In the genomic region with DNA sequence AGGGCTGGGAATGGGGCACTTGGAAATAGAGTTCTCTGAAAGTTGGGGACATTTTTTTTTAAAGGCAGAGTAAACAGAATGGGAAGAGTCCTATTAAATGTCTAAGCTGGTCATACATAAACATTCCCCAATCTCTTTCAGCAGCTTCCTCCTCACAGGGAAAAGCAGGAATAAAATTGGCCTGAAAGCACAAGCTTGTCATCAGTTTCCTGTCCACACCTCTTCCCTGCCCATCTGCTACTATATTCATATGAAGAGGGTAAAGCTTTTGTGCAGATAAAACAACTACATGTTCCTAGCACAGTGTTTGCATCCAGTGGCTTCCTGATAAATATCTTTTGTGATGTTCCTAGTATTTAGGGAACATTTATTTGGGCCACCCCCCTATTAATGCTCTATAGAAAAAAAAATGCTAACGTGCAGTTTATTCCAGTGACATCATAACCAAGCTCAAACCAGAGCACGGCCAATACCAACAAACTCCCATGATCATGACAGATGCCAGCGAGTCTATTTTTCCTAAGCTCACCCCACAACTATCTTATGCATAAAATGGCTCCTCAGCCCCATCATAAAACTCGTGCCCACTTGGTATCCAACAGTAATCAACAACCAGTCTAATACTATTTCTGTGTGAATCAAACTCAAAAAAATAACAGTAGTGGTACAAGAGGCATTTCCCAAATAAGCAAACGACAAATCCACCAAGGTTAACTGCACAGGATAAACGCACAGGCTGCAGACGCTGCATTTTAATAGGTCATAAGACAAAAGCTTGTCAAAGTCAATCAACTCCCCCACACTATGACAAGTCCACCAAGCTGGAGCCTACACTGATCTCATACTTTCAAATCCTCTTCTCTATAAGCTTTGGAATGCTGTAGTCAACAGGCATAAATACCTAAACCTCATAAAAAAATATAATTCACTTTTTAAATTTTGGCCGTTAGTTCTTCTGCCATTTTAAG, we compare ENCODE assay signal across 13 cellular contexts.
DNase-seq lines count a peak whose midpoint lies in the region; ATAC-seq and TF ChIP-seq lines count a peak whose summit lies in the region.
"Had no signal": no experiment of that assay in that cellular context is flagged by ENCODE, and none has a peak within 500 bp of the region (broad histone marks: within the 10 kb centered on the region; RNA-seq: fewer than 3 reads in every experiment).

No MANE protein-coding gene starts in this region.

- TF ChIP-seq CTCF in DOHH2 (IDR thresholded peaks at IDR 0.05; ENCODE audit: low read depth, low read length, poor library complexity, severe bottlenecking), result no peak
- no peak for TF ChIP-seq CTCF in ascending aorta (IDR thresholded peaks at IDR 0.05)
- no peak for TF ChIP-seq CTCF in right atrium auricular region (IDR thresholded peaks at IDR 0.05)
- TF ChIP-seq CTCF in sigmoid colon (IDR thresholded peaks at IDR 0.05), result no peak

- intact Hi-C loops in ascending aorta (cut with DNase I) (loop anchor here (2.0 to 5.0 kb wide), 3 partner anchors 45 to 95 kb away; a partner anchor contains a TSS), sigmoid colon (cut with DNase I) (no loop called here)

- no peaks in the 10 kb centered on the region for H3K36me3 ChIP-seq in DOHH2 (ENCODE audit: control insufficient read depth, low read length)
- no peaks in the 10 kb centered on the region for H3K36me3 ChIP-seq in ascending aorta
- no peaks in the 10 kb centered on the region for H3K36me3 ChIP-seq in right atrium auricular region
- no peaks in the 10 kb centered on the region for H3K36me3 ChIP-seq in sigmoid colon
- H3K36me3 ChIP-seq: cardiac muscle cell, suprapubic skin had no signal

- peaks cover 7% of the 10 kb centered on the region for H3F3A ChIP-seq in DOHH2 (ENCODE audit: control insufficient read depth, insufficient read depth)

- ATAC-seq in GM21447 (IDR thresholded peaks at IDR 0.05; ENCODE audit: unreplicated experiment), result no peak

- 73 to 82% methylated on average over 8 of the region's 8 CpGs for WGBS in sigmoid colon, 2 donors

- no peak for TF ChIP-seq EP300 in sigmoid colon (IDR thresholded peaks at IDR 0.05)

- H3K4me1 ChIP-seq in DOHH2 (ENCODE audit: control insufficient read depth, low read length) (peaks cover 75% of the 10 kb centered on the region), ascending aorta (peaks cover 0 to 26% of the 10 kb centered on the region in 2 donors), right atrium auricular region (peaks cover 0 to 29% of the 10 kb centered on the region in 2 donors), sigmoid colon (peaks cover 0 to 36% (median 22%) of the 10 kb centered on the region in 4 donors)

- H3K9me3 ChIP-seq in DOHH2 (ENCODE audit: control insufficient read depth, insufficient read depth, low read length) (no peaks in the 10 kb centered on the region), ascending aorta (no peaks in the 10 kb centered on the region), right atrium auricular region (no peaks in the 10 kb centered on the region), sigmoid colon (no peaks in the 10 kb centered on the region)
- H3K9me3 ChIP-seq: suprapubic skin had no signal

- peaks cover 90% of the 10 kb centered on the region for H3K79me2 ChIP-seq in DOHH2 (ENCODE audit: control insufficient read depth, low read length)

- no peak for TF ChIP-seq POLR2A in sigmoid colon (IDR thresholded peaks at IDR 0.05)

- no peaks in the 10 kb centered on the region for H3K27me3 ChIP-seq in DOHH2 (ENCODE audit: control insufficient read depth, low read length)
- H3K27me3 ChIP-seq in ascending aorta, result no peaks in the 10 kb centered on the region
- H3K27me3 ChIP-seq in right atrium auricular region, result no peaks in the 10 kb centered on the region
- H3K27me3 ChIP-seq in sigmoid colon, result no peaks in the 10 kb centered on the region
- H3K27me3 ChIP-seq: cardiac muscle cell, suprapubic skin had no signal

- H3K4me3 ChIP-seq in DOHH2 (ENCODE audit: low read length) (peak overlapping the region; percentile 14), ascending aorta (peak overlapping the region; percentile 42 to 66), right atrium auricular region (peak overlapping the region in 1 of 2 donors; percentile 40), sigmoid colon (peak overlapping the region in 2 of 4 donors; percentile 29 to 32)
- H3K4me3 ChIP-seq: cardiac muscle cell, suprapubic skin had no signal

- no peaks in the 10 kb centered on the region; the same call in 1 of the 2 replicates for H4K20me1 ChIP-seq in DOHH2 (ENCODE audit: control insufficient read depth, insufficient read depth, low read depth, low read length)

- DNase-seq in ascending aorta (ENCODE audit: low spot score in 2 of 2), result no peak
- no peak for DNase-seq in right atrium auricular region (ENCODE audit: low spot score)
- no peak for DNase-seq in sigmoid colon
- DNase-seq in activated T-cell treated with anti-CD3 and anti-CD28 coated beads for 4 hours, result no peak
- DNase-seq in D341Med (ENCODE audit: low spot score), result no peak
- DNase-seq in DMS79 (lab: John Stamatoyannopoulos, UW), result no peak
- DNase-seq: activated CD8-positive, alpha-beta memory T cell treated with anti-CD3 and anti-CD28 coated beads, Interleukin-2, amount 50 U/mL, for 48 hours; AML-193; naive B cell had no signal

- peak overlapping the region; percentile 51 for H3K4me2 ChIP-seq in DOHH2 (ENCODE audit: low read length)

- H3K27ac ChIP-seq in DOHH2 (ENCODE audit: low read depth, low read length) (no peak overlapping the region), ascending aorta (peak overlapping the region; percentile 55 to 73), right atrium auricular region (peak overlapping the region; percentile 48 to 54), sigmoid colon (peak overlapping the region in 3 of 4 donors; percentile 33 to 46 (median 34))
- H3K27ac ChIP-seq: cardiac muscle cell, suprapubic skin had no signal

- H3K9me2 ChIP-seq in DOHH2 (replicated peaks; ENCODE audit: control insufficient read depth, low read length), result no peaks in the 10 kb centered on the region
